12 cellular contexts compared by ENCODE assay signal in genomic region chr4:181261279-181261678, GRCh38.
DNase-seq lines count a peak whose midpoint lies in the region; ATAC-seq and TF ChIP-seq lines count a peak whose summit lies in the region.
"Had no signal": no experiment of that assay in that cellular context is flagged by ENCODE, and none has a peak within 500 bp of the region (broad histone marks: within the 10 kb centered on the region; RNA-seq: fewer than 3 reads in every experiment).

No MANE protein-coding gene starts in this region.

- H3K27me3 Mint-ChIP-seq in GM23338 (ENCODE audit: insufficient read depth, low read depth, poor library complexity): peaks cover 7% of the 10 kb centered on the region
- H3K27me3 Mint-ChIP-seq: CD8-positive, alpha-beta memory T cell had no signal

- H3K4me2 ChIP-seq in GM23338 (no peak overlapping the region), OCI-LY3 (ENCODE audit: low read length) (peak overlapping the region; percentile 72), hepatocyte (no peak overlapping the region)

- H3K9me2 ChIP-seq in GM23338 (ENCODE audit: insufficient read depth): peaks cover 3% of the 10 kb centered on the region; the same call in 1 of the 2 replicates
- H3K9me2 ChIP-seq in hepatocyte (replicated peaks; ENCODE audit: insufficient read depth): no peaks in the 10 kb centered on the region

- H3K9ac ChIP-seq in OCI-LY3 (ENCODE audit: low read length): peak overlapping the region; percentile 19; the same call in 1 of the 2 replicates

- no peak for TF ChIP-seq POLR2A in gastrocnemius medialis (IDR thresholded peaks at IDR 0.05)

- H3K27me3 ChIP-seq in GM23338 (ENCODE audit: insufficient read depth): no peaks in the 10 kb centered on the region
- no peaks in the 10 kb centered on the region for H3K27me3 ChIP-seq in OCI-LY3 (ENCODE audit: low read depth, low read length)
- H3K27me3 ChIP-seq in hepatocyte: no peaks in the 10 kb centered on the region
- H3K27me3 ChIP-seq in gastrocnemius medialis: no peaks in the 10 kb centered on the region

- H3K27ac Mint-ChIP-seq in GM23338: no peak overlapping the region
- H3K27ac Mint-ChIP-seq: CD8-positive, alpha-beta memory T cell had no signal

- peak; percentile 13 for DNase-seq in A172 (ENCODE audit: low spot score)
- peak; percentile 66 for DNase-seq in GM23338 (ENCODE audit: low spot score)
- DNase-seq in hepatocyte (ENCODE audit: low spot score): peak; percentile 31
- no peak for DNase-seq in NCI-H128 (lab: John Stamatoyannopoulos, UW; ENCODE audit: unreplicated experiment)
- no peak for DNase-seq in NK-92 (lab: John Stamatoyannopoulos, UW; ENCODE audit: unreplicated experiment)
- no peak for DNase-seq in mesenteric fat pad (ENCODE audit: low spot score)
- DNase-seq in gastrocnemius medialis: no peak
- DNase-seq: activated T-cell treated with anti-CD3 and anti-CD28 coated beads, Interleukin-2, amount 50 U/mL, for 1 hour; CD8-positive, alpha-beta memory T cell; cerebellar nuclear complex; NCI-H446 had no signal

- no peak overlapping the region for H2AFZ ChIP-seq in GM23338
- H2AFZ ChIP-seq in OCI-LY3 (ENCODE audit: low read depth, low read length): peak overlapping the region; percentile 96
- H2AFZ ChIP-seq in hepatocyte: no peak overlapping the region

- in situ Hi-C loops in gastrocnemius medialis (cut with MboI; ENCODE audit: low sequenced_read_pairs in 4 of 4): no loop called here

- ATAC-seq in GM23338 (peak; percentile 87), gastrocnemius medialis (no peak)

- H4K20me1 ChIP-seq in GM23338 (replicated peaks; ENCODE audit: insufficient read depth): no peaks in the 10 kb centered on the region
- H4K20me1 ChIP-seq in OCI-LY3 (ENCODE audit: insufficient read depth, low read length): no peaks in the 10 kb centered on the region
- H4K20me1 ChIP-seq in hepatocyte (ENCODE audit: insufficient read depth, poor library complexity, severe bottlenecking): no peaks in the 10 kb centered on the region

- TF ChIP-seq CTCF in GM23338 (conservative IDR thresholded peaks at IDR 0.05; ENCODE audit: low read depth in 2 of 2) (peak; percentile 61 to 71), OCI-LY3 (IDR thresholded peaks at IDR 0.05; ENCODE audit: low read depth, low read length) (peak; percentile 72), hepatocyte (IDR thresholded peaks at IDR 0.05; ENCODE audit: poor library complexity) (peak; percentile 54), gastrocnemius medialis (IDR thresholded peaks at IDR 0.05 in 4 of 5, conservative IDR thresholded peaks at IDR 0.05 in 1 of 5) (no peak)

- no peaks in the 10 kb centered on the region for H3K9me3 Mint-ChIP-seq in GM23338

- H3K4me1 ChIP-seq in GM23338 (ENCODE audit: insufficient read depth): peaks cover 19% of the 10 kb centered on the region
- H3K4me1 ChIP-seq in OCI-LY3 (ENCODE audit: low read length): no peaks in the 10 kb centered on the region
- H3K4me1 ChIP-seq in hepatocyte (ENCODE audit: insufficient read depth): no peaks in the 10 kb centered on the region
- no peaks in the 10 kb centered on the region for H3K4me1 ChIP-seq in gastrocnemius medialis

- no peaks in the 10 kb centered on the region for H3K36me3 ChIP-seq in GM23338 (ENCODE audit: insufficient read depth)
- no peaks in the 10 kb centered on the region for H3K36me3 ChIP-seq in OCI-LY3 (replicated peaks; ENCODE audit: low read depth, low read length)
- H3K36me3 ChIP-seq in hepatocyte (replicated peaks; ENCODE audit: insufficient read depth, low read depth): no peaks in the 10 kb centered on the region
- H3K36me3 ChIP-seq in gastrocnemius medialis: no peaks in the 10 kb centered on the region

- H3K36me3 Mint-ChIP-seq in GM23338 (ENCODE audit: low read depth): no peaks in the 10 kb centered on the region
- H3K36me3 Mint-ChIP-seq: CD8-positive, alpha-beta memory T cell had no signal

- H3K4me3 Mint-ChIP-seq in GM23338: no peak overlapping the region
- H3K4me3 Mint-ChIP-seq: CD8-positive, alpha-beta memory T cell had no signal

- WGBS in hepatocyte (ENCODE audit: low lambda C conversion rate, missing lambda C conversion rate): 16% methylated on average over 5 of the region's 5 CpGs

- H3K9me3 ChIP-seq in OCI-LY3 (ENCODE audit: insufficient read depth, low read length): no peaks in the 10 kb centered on the region
- H3K9me3 ChIP-seq in hepatocyte (ENCODE audit: low read depth): no peaks in the 10 kb centered on the region
- no peaks in the 10 kb centered on the region for H3K9me3 ChIP-seq in gastrocnemius medialis

- no peaks in the 10 kb centered on the region for H3F3A ChIP-seq in GM23338 (replicated peaks; ENCODE audit: low read depth)

- peaks cover 41% of the 10 kb centered on the region for H3K4me1 Mint-ChIP-seq in GM23338
- H3K4me1 Mint-ChIP-seq: CD8-positive, alpha-beta memory T cell had no signal

- H3K4me3 ChIP-seq in GM23338 (no peak overlapping the region), OCI-LY3 (ENCODE audit: low read length) (peak overlapping the region; percentile 59), hepatocyte (no peak overlapping the region), gastrocnemius medialis (no peak overlapping the region)

- intact Hi-C loops in gastrocnemius medialis (cut with DNase I; ENCODE audit: low total_unique reads): no loop called here

- no peaks in the 10 kb centered on the region for H3K79me2 ChIP-seq in GM23338 (replicated peaks; ENCODE audit: insufficient read depth)
- no peaks in the 10 kb centered on the region for H3K79me2 ChIP-seq in OCI-LY3 (ENCODE audit: low read length)
- no peaks in the 10 kb centered on the region for H3K79me2 ChIP-seq in hepatocyte

- no peak overlapping the region for H3K27ac ChIP-seq in GM23338 (ENCODE audit: low read depth)
- no peak overlapping the region for H3K27ac ChIP-seq in OCI-LY3 (ENCODE audit: low read length)
- no peak overlapping the region for H3K27ac ChIP-seq in hepatocyte
- no peak overlapping the region for H3K27ac ChIP-seq in gastrocnemius medialis

TF ChIP-seq in GM23338, 12 proteins besides CTCF, POLR2A, EP300 and RAD21:
- TF ChIP-seq, protein P1, sequence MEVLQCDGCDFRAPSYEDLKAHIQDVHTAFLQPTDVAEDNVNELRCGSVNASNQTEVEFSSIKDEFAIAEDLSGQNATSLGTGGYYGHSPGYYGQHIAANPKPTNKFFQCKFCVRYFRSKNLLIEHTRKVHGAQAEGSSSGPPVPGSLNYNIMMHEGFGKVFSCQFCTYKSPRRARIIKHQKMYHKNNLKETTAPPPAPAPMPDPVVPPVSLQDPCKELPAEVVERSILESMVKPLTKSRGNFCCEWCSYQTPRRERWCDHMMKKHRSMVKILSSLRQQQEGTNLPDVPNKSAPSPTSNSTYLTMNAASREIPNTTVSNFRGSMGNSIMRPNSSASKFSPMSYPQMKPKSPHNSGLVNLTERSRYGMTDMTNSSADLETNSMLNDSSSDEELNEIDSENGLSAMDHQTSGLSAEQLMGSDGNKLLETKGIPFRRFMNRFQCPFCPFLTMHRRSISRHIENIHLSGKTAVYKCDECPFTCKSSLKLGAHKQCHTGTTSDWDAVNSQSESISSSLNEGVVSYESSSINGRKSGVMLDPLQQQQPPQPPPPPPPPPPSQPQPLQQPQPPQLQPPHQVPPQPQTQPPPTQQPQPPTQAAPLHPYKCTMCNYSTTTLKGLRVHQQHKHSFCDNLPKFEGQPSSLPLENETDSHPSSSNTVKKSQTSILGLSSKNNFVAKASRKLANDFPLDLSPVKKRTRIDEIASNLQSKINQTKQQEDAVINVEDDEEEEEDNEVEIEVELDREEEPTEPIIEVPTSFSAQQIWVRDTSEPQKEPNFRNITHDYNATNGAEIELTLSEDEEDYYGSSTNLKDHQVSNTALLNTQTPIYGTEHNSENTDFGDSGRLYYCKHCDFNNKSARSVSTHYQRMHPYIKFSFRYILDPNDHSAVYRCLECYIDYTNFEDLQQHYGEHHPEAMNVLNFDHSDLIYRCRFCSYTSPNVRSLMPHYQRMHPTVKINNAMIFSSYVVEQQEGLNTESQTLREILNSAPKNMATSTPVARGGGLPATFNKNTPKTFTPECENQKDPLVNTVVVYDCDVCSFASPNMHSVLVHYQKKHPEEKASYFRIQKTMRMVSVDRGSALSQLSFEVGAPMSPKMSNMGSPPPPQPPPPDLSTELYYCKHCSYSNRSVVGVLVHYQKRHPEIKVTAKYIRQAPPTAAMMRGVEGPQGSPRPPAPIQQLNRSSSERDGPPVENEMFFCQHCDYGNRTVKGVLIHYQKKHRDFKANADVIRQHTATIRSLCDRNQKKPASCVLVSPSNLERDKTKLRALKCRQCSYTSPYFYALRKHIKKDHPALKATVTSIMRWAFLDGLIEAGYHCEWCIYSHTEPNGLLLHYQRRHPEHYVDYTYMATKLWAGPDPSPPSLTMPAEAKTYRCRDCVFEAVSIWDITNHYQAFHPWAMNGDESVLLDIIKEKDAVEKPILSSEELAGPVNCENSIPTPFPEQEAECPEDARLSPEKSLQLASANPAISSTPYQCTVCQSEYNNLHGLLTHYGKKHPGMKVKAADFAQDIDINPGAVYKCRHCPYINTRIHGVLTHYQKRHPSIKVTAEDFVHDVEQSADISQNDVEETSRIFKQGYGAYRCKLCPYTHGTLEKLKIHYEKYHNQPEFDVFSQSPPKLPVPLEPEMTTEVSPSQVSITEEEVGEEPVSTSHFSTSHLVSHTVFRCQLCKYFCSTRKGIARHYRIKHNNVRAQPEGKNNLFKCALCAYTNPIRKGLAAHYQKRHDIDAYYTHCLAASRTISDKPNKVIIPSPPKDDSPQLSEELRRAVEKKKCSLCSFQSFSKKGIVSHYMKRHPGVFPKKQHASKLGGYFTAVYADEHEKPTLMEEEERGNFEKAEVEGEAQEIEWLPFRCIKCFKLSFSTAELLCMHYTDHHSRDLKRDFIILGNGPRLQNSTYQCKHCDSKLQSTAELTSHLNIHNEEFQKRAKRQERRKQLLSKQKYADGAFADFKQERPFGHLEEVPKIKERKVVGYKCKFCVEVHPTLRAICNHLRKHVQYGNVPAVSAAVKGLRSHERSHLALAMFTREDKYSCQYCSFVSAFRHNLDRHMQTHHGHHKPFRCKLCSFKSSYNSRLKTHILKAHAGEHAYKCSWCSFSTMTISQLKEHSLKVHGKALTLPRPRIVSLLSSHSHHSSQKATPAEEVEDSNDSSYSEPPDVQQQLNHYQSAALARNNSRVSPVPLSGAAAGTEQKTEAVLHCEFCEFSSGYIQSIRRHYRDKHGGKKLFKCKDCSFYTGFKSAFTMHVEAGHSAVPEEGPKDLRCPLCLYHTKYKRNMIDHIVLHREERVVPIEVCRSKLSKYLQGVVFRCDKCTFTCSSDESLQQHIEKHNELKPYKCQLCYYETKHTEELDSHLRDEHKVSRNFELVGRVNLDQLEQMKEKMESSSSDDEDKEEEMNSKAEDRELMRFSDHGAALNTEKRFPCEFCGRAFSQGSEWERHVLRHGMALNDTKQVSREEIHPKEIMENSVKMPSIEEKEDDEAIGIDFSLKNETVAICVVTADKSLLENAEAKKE (CRISPR knock-in tag; IDR thresholded peaks at IDR 0.05): no peak
TF ChIP-seq in GM23338: peak in this region for 0.

Comparison
In these comparisons a context has a peak if more than half of its experiments do, and no peak if none do; other contexts are left out.
1. DNase-seq: peak in A172 (single experiment), GM23338 (single experiment) and hepatocyte (single experiment); none in NCI-H128 (single experiment), NK-92 (single experiment), mesenteric fat pad (single experiment) and gastrocnemius medialis (0 of 2).
2. CTCF ChIP-seq: peak in GM23338 (2 of 2), OCI-LY3 (single experiment) and hepatocyte (single experiment); none in gastrocnemius medialis (0 of 5).